In the genomic region with DNA sequence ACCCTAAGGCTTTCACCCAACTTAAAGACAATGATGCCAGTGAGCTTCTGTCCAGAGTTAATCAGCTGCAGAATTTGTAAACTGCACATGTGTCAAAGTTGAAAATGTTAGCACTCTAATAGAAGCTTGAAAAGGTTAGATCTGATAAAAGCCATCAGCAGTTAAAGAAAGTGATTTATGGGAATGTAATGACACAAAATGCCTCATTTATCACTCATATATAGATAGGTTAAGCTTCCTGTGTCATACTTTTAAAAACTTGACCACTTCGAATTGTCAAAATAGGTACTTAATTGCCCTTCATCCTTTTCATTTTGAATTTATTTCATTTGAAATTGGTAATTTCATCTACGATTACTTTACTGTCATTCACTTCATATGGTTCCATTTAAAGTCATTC, we compare ENCODE assay signal across 25 cellular contexts.
"Had no signal": no experiment of that assay in that cellular context is flagged by ENCODE, and none has a peak within 500 bp of the region (broad histone marks: within the 10 kb centered on the region; RNA-seq: fewer than 3 reads in every experiment).

No MANE protein-coding gene starts in this region.

- DNase-seq: left colon; left lung; lower lobe of right lung; mammary epithelial cell; mesenchymal stem cell; naive B cell; natural killer cell; nephron progenitor cell; ovary; right lobe of liver; stimulated activated CD4-positive, alpha-beta T cell treated with anti-CD3 and anti-CD28 coated beads, Interleukin-1b, Interleukin-23, amount 100 ng/mL, for 48 hours; stimulated activated CD4-positive, alpha-beta T cell treated with anti-CD3 and anti-CD28 coated beads, Interleukin-2, amount 100 ng/mL, for 48 hours; stimulated activated CD4-positive, alpha-beta T cell treated with anti-CD3 and anti-CD28 coated beads, Interleukin-4, amount 100 ng/mL, for 4 hours; stimulated activated CD8-positive, alpha-beta memory T cell treated with anti-CD3 and anti-CD28 coated beads, Interleukin-4, amount 100 ng/mL, for 48 hours; stimulated activated naive CD4-positive, alpha-beta T cell treated with Interleukin-2 at 50 U/mL for 16 hours; stimulated activated naive CD8-positive, alpha-beta T cell treated with anti-CD3 and anti-CD28 coated beads, Interleukin-15, amount 100 ng/mL, for 72 hours; substantia nigra; uterus had no signal

- H3K4me1 Mint-ChIP-seq: naive B cell; natural killer cell; stimulated activated memory B cell treated with anti-CD40 and anti-IgM and Interleukin-4, amounts not matched to agents 10 μg/mL and 1 μg/mL and 100 μg/mL, for 72 hours; stimulated activated naive CD8-positive, alpha-beta T cell treated with anti-CD3 and anti-CD28 coated beads, Interleukin-15, amount 100 ng/mL, for 72 hours had no signal

- FAIRE-seq: keratinocyte had no signal

- H3K27me3 Mint-ChIP-seq: naive B cell; progenitor cell of endocrine pancreas; stimulated activated memory B cell treated with anti-CD40 and anti-IgM and Interleukin-4, amounts not matched to agents 10 μg/mL and 1 μg/mL and 100 μg/mL, for 72 hours; stimulated activated naive CD8-positive, alpha-beta T cell treated with anti-CD3 and anti-CD28 coated beads, Interleukin-15, amount 100 ng/mL, for 72 hours; type B pancreatic cell had no signal

- H3K4me2 ChIP-seq: smooth muscle cell had no signal

- ATAC-seq: left colon; left lung; lower lobe of right lung; natural killer cell; right lobe of liver; stimulated activated memory B cell treated with anti-CD40 and anti-IgM and Interleukin-4, amounts not matched to agents 10 μg/mL and 1 μg/mL and 100 μg/mL, for 72 hours; stimulated activated naive CD8-positive, alpha-beta T cell treated with anti-CD3 and anti-CD28 coated beads, Interleukin-15, amount 100 ng/mL, for 72 hours had no signal

- H3K9me3 ChIP-seq: left lung, lower lobe of right lung, ovary, right atrium auricular region, right lobe of liver, tibial nerve, uterus had no signal

- H3K36me3 Mint-ChIP-seq: naive B cell, natural killer cell had no signal

- H3K27me3 ChIP-seq: left lung, ovary, right atrium auricular region, right lobe of liver, tibial nerve, uterus had no signal

- H3K36me3 ChIP-seq: left lung, lower lobe of right lung, ovary, right atrium auricular region, right lobe of liver, tibial nerve, uterus had no signal

- H3K4me3 Mint-ChIP-seq: naive B cell; natural killer cell; nephron progenitor cell; stimulated activated memory B cell treated with anti-CD40 and anti-IgM and Interleukin-4, amounts not matched to agents 10 μg/mL and 1 μg/mL and 100 μg/mL, for 72 hours; stimulated activated naive CD8-positive, alpha-beta T cell treated with anti-CD3 and anti-CD28 coated beads, Interleukin-15, amount 100 ng/mL, for 72 hours; type B pancreatic cell had no signal

- H3K9me3 Mint-ChIP-seq: naive B cell; natural killer cell; nephron progenitor cell; stimulated activated memory B cell treated with anti-CD40 and anti-IgM and Interleukin-4, amounts not matched to agents 10 μg/mL and 1 μg/mL and 100 μg/mL, for 72 hours; stimulated activated naive CD8-positive, alpha-beta T cell treated with anti-CD3 and anti-CD28 coated beads, Interleukin-15, amount 100 ng/mL, for 72 hours; type B pancreatic cell had no signal

- H3K27ac Mint-ChIP-seq: naive B cell; natural killer cell; nephron progenitor cell; progenitor cell of endocrine pancreas; stimulated activated memory B cell treated with anti-CD40 and anti-IgM and Interleukin-4, amounts not matched to agents 10 μg/mL and 1 μg/mL and 100 μg/mL, for 72 hours; stimulated activated naive CD8-positive, alpha-beta T cell treated with anti-CD3 and anti-CD28 coated beads, Interleukin-15, amount 100 ng/mL, for 72 hours; type B pancreatic cell had no signal

- H3K27ac ChIP-seq: left lung, lower lobe of right lung, ovary, right atrium auricular region, right lobe of liver, tibial nerve, uterus had no signal

- H3K4me3 ChIP-seq: left lung, lower lobe of right lung, ovary, right atrium auricular region, right lobe of liver, smooth muscle cell, tibial nerve, uterus had no signal

- H3K4me1 ChIP-seq: left lung, lower lobe of right lung, right atrium auricular region, right lobe of liver, tibial nerve, uterus had no signal
